Comparison of ENCODE assay signal across 1 cellular context in genomic region chr5:181235689-181236366, GRCh38.
TF ChIP-seq lines count a peak whose summit lies in the region.

No MANE protein-coding gene starts in this region.

TF ChIP-seq in K562, 482 proteins besides CTCF, POLR2A, EP300 and RAD21 (continued from another document and continues in another):
- no peak for TF ChIP-seq RREB1 (CRISPR knock-in tag; IDR thresholded peaks at IDR 0.05)
- peak; percentile 38 for TF ChIP-seq KDM5B (IDR thresholded peaks at IDR 0.05; ENCODE audit: insufficient replicate concordance, low read depth, low read length)
- TF ChIP-seq HDAC8 (tag; IDR thresholded peaks at IDR 0.05): no peak
- TF ChIP-seq FOXP1 (CRISPR knock-in tag; IDR thresholded peaks at IDR 0.05): no peak
- TF ChIP-seq KAT7 (CRISPR knock-in tag; IDR thresholded peaks at IDR 0.05; ENCODE audit: borderline replicate concordance): no peak
- TF ChIP-seq HDAC6 (IDR thresholded peaks at IDR 0.05; ENCODE audit: low read depth, low read length): no peak
- no peak for TF ChIP-seq TCF3 (CRISPR knock-in tag; IDR thresholded peaks at IDR 0.05)
- TF ChIP-seq ATF3 (IDR thresholded peaks at IDR 0.05): no peak
- TF ChIP-seq ATF3 (CRISPR knock-in tag; conservative IDR thresholded peaks at IDR 0.05): 0 out of 2 replicates have a peak, but pooled peaks have one; percentile 45
- TF ChIP-seq FOXJ3 (CRISPR knock-in tag; IDR thresholded peaks at IDR 0.05): no peak
- no peak for TF ChIP-seq ZHX1 (conservative IDR thresholded peaks at IDR 0.05; ENCODE audit: low read length)
- no peak for TF ChIP-seq ETV6 (IDR thresholded peaks at IDR 0.05; ENCODE audit: borderline replicate concordance in 1 of 2, low read depth in 2 of 2, low read length in 1 of 2)
- no peak for TF ChIP-seq ETV6 (CRISPR knock-in tag; IDR thresholded peaks at IDR 0.05; ENCODE audit: borderline replicate concordance)
- TF ChIP-seq THRB (CRISPR knock-in tag; conservative IDR thresholded peaks at IDR 0.05): peak; percentile 55; the same call in 1 of the 2 replicates
- TF ChIP-seq RFX1 (IDR thresholded peaks at IDR 0.05): no peak
- TF ChIP-seq MAZ (CRISPR knock-in tag; conservative IDR thresholded peaks at IDR 0.05 in 1 of 2, IDR thresholded peaks at IDR 0.05 in 1 of 2): no peak
- 0 out of 4 replicates have a peak, but pooled peaks of 1 of the 2 experiments have one; percentile 3 for TF ChIP-seq TRIM24 (IDR thresholded peaks at IDR 0.05)
- TF ChIP-seq ZNF75A (CRISPR knock-in tag; IDR thresholded peaks at IDR 0.05): no peak
- no peak for TF ChIP-seq HLTF (IDR thresholded peaks at IDR 0.05)
- TF ChIP-seq ZNF695 (CRISPR knock-in tag; IDR thresholded peaks at IDR 0.05): no peak; the same call in 1 of the 2 replicates
- no peak for TF ChIP-seq RHOXF2B (CRISPR knock-in tag; conservative IDR thresholded peaks at IDR 0.05)
- TF ChIP-seq POLR3A (IDR thresholded peaks at IDR 0.05; ENCODE audit: borderline replicate concordance, extremely low read depth, insufficient read depth, insufficient read length): no peak
- TF ChIP-seq NFXL1 (CRISPR knock-in tag; IDR thresholded peaks at IDR 0.05): no peak
- TF ChIP-seq PBX2 (CRISPR knock-in tag; IDR thresholded peaks at IDR 0.05; ENCODE audit: low read depth): no peak
- no peak for TF ChIP-seq PBX2 (tag; conservative IDR thresholded peaks at IDR 0.05; ENCODE audit: low read depth)
- TF ChIP-seq ZNF561 (CRISPR knock-in tag; conservative IDR thresholded peaks at IDR 0.05): no peak
- no peak for TF ChIP-seq ZNF146 (CRISPR knock-in tag; IDR thresholded peaks at IDR 0.05; ENCODE audit: unreplicated experiment)
- no peak for TF ChIP-seq ZBTB49 (CRISPR knock-in tag; IDR thresholded peaks at IDR 0.05; ENCODE audit: borderline replicate concordance)
- 0 out of 2 replicates have a peak, but pooled peaks have one; percentile 12 for TF ChIP-seq CHD2 (IDR thresholded peaks at IDR 0.05; ENCODE audit: low read depth, low read length)
- no peak for TF ChIP-seq SIX5 (IDR thresholded peaks at IDR 0.05; ENCODE audit: borderline replicate concordance in 1 of 2, insufficient read depth in 1 of 2, low read depth in 1 of 2, low read length in 2 of 2)
- TF ChIP-seq SMAD3 (CRISPR knock-in tag; conservative IDR thresholded peaks at IDR 0.05): 0 out of 2 replicates have a peak, but pooled peaks have one; percentile 10
- TF ChIP-seq BRF2 (IDR thresholded peaks at IDR 0.05; ENCODE audit: borderline replicate concordance, insufficient read depth, insufficient read length): no peak
- TF ChIP-seq SMARCE1 (IDR thresholded peaks at IDR 0.05): no peak
- no peak for TF ChIP-seq PREB (CRISPR knock-in tag; IDR thresholded peaks at IDR 0.05)
- TF ChIP-seq SRSF9 (IDR thresholded peaks at IDR 0.05; ENCODE audit: borderline replicate concordance, low read depth, low read length): no peak
- no peak for TF ChIP-seq CREB5 (CRISPR knock-in tag; IDR thresholded peaks at IDR 0.05)
- no peak for TF ChIP-seq C11orf30 (IDR thresholded peaks at IDR 0.05; ENCODE audit: low read depth)
- no peak for TF ChIP-seq ZNF197 (CRISPR knock-in tag; IDR thresholded peaks at IDR 0.05; ENCODE audit: low read depth)
- TF ChIP-seq MCM7 (IDR thresholded peaks at IDR 0.05): no peak
- TF ChIP-seq ZNF79 (CRISPR knock-in tag; IDR thresholded peaks at IDR 0.05; ENCODE audit: low read depth): no peak
- no peak for TF ChIP-seq IRF1 (CRISPR knock-in tag; IDR thresholded peaks at IDR 0.05; ENCODE audit: borderline replicate concordance)
- no peak for TF ChIP-seq HDAC1 (IDR thresholded peaks at IDR 0.05)
